In genomic region chr10:88661018-88661417, GRCh38 we compare ENCODE assay signal across 36 cellular contexts. TPM values are rescaled to one million over a fixed set of nuclear protein-coding genes. Genes with fewer than 3 reads are reported as not detected.
A peak's percentile ranks its signal among the peaks of the same experiment; 100 is the strongest.
DNase-seq lines count a peak whose midpoint lies in the region; ATAC-seq, FAIRE-seq and TF ChIP-seq lines count a peak whose summit lies in the region.
"Had no signal": no experiment of that assay in that cellular context is flagged by ENCODE, and none has a peak within 500 bp of the region (broad histone marks: within the 10 kb centered on the region; RNA-seq: fewer than 3 reads in every experiment).

No MANE protein-coding gene starts in this region.

- no peak overlapping the region for H3K9ac ChIP-seq in endothelial cell of umbilical vein (replicated peaks; ENCODE audit: extremely low read depth, insufficient read depth, low read length)
- H3K9ac ChIP-seq: neural progenitor cell had no signal

- peaks cover 8% of the 10 kb centered on the region for H3K4me1 ChIP-seq in endothelial cell of umbilical vein (ENCODE audit: control insufficient read depth, extremely low read depth, insufficient read depth, low read length)
- no peaks in the 10 kb centered on the region for H3K4me1 ChIP-seq in mucosa of descending colon (ENCODE audit: low read depth)
- peaks cover 4% of the 10 kb centered on the region; the same call in 1 of the 2 replicates for H3K4me1 ChIP-seq in SJCRH30
- H3K4me1 ChIP-seq: neural progenitor cell, right atrium auricular region, vagina had no signal

- DNase-seq in EH (ENCODE audit: low read depth), result peak; percentile 47
- peak; percentile 23 for DNase-seq in HT1080 (ENCODE audit: low read depth)
- peak; percentile 36 for DNase-seq in endothelial cell of umbilical vein (ENCODE audit: low read depth, low spot score)
- no peak for DNase-seq in mucosa of descending colon
- no peak for DNase-seq in activated CD4-positive, alpha-beta T cell treated with anti-CD3 and anti-CD28 coated beads for 48 hours
- no peak for DNase-seq in SJCRH30
- DNase-seq in urothelium cell line (ENCODE audit: low spot score), result no peak
- no peak for DNase-seq in NCI-H82 (lab: John Stamatoyannopoulos, UW)
- DNase-seq: activated CD4-positive, alpha-beta memory T cell treated with anti-CD3 and anti-CD28 coated beads for 36 hours; activated CD4-positive, CD25-positive, alpha-beta regulatory T cell treated with anti-CD3 and anti-CD28 coated beads, Interleukin-2, amount 50 U/mL, for 72 hours; activated CD8-positive, alpha-beta memory T cell treated with anti-CD3 and anti-CD28 coated beads, Interleukin-2, amount 50 U/mL, for 4 hours; activated naive CD4-positive, alpha-beta T cell treated with anti-CD3 and anti-CD28 coated beads for 36 hours; cerebellar nuclear complex; DMS 273 treated with DMSO at 0.1 percent for 48 hours; dorsolateral prefrontal cortex; KBM-7; left cardiac atrium; NCI-H1105; NCI-H187 treated with DMSO at 0.1 percent for 48 hours; NCI-H524; OCI-M1; stimulated activated naive CD4-positive, alpha-beta T cell treated with Interleukin-2 at 50 U/mL for 16 hours had no signal

- no peaks in the 10 kb centered on the region for H3K79me2 ChIP-seq in endothelial cell of umbilical vein (ENCODE audit: control insufficient read depth, insufficient read depth, low read length)
- H3K79me2 ChIP-seq: hepatocyte had no signal

- H2AFZ ChIP-seq in endothelial cell of umbilical vein (ENCODE audit: low read depth, low read length), result peak overlapping the region; percentile 35
- H2AFZ ChIP-seq: GM23338, hepatocyte, neural progenitor cell had no signal

- no peaks in the 10 kb centered on the region for H3K9me3 ChIP-seq in endothelial cell of umbilical vein (replicated peaks; ENCODE audit: control insufficient read depth, insufficient read depth, low read length)
- no peaks in the 10 kb centered on the region for H3K9me3 ChIP-seq in mucosa of descending colon
- H3K9me3 ChIP-seq in SJCRH30 (replicated peaks), result no peaks in the 10 kb centered on the region
- H3K9me3 ChIP-seq: right atrium auricular region, thoracic aorta, vagina had no signal

- BruUV-seq in endothelial cell of umbilical vein (replicated peaks; lab: Mats Ljungman, UMichigan), result no TSS peak

- intact Hi-C loops in endothelial cell of umbilical vein (cut with micrococcal nuclease) (no loop called here), mucosa of descending colon (cut with DNase I, micrococcal nuclease) (no loop called here)

- peak; percentile 79 for FAIRE-seq in endothelial cell of umbilical vein (lab: Jason Lieb, UNC)
- FAIRE-seq in urothelium cell line (lab: Jason Lieb, UNC), result no peak
- FAIRE-seq: G401.6 had no signal

- H3K4me3 ChIP-seq in endothelial cell of umbilical vein (replicated peaks in 1 of 3; ENCODE audit: insufficient read depth in 1 of 3, low read depth in 1 of 3, low read length in 3 of 3) (no peak overlapping the region), mucosa of descending colon (no peak overlapping the region), SJCRH30 (no peak overlapping the region)
- H3K4me3 ChIP-seq: dorsolateral prefrontal cortex, GM23338, hepatocyte, neural progenitor cell, right atrium auricular region, SK-N-MC, smooth muscle cell, thoracic aorta, vagina had no signal

- no peaks in the 10 kb centered on the region for H3K9me1 ChIP-seq in endothelial cell of umbilical vein (replicated peaks; ENCODE audit: control insufficient read depth, extremely low read depth, insufficient read depth, low read length)

- H3K4me2 ChIP-seq in endothelial cell of umbilical vein (ENCODE audit: insufficient read depth, low read length), result peak overlapping the region; percentile 7
- H3K4me2 ChIP-seq: GM23338, hepatocyte, neural progenitor cell, smooth muscle cell had no signal

- dilution Hi-C loops in endothelial cell of umbilical vein (cut with MboI; ENCODE audit: extremely low pct_ligation_motif_present, low sequenced_read_pairs), result no loop called here

- TF ChIP-seq POLR2A in endothelial cell of umbilical vein (IDR thresholded peaks at IDR 0.05; ENCODE audit: low read depth, low read length), result no peak

- POLR2A ChIA-PET in endothelial cell of umbilical vein (lab: Charles Lee), result no interaction called here

- CTCF ChIA-PET in endothelial cell of umbilical vein (lab: Charles Lee), result interaction anchor here (0.9 to 1.5 kb wide), 9 partner anchors 8 to 224 kb away, joined by 3 to 5 read pairs (median 3); partner anchors contain the start of gene RNLS

- H3K27me3 ChIP-seq in endothelial cell of umbilical vein (ENCODE audit: control insufficient read depth in 2 of 2, insufficient read depth in 2 of 2, low read length in 2 of 2) (no peaks in the 10 kb centered on the region), SJCRH30 (no peaks in the 10 kb centered on the region)
- H3K27me3 ChIP-seq: dorsolateral prefrontal cortex, hepatocyte, neural progenitor cell, right atrium auricular region, vagina had no signal

- no peak overlapping the region for H3K27ac ChIP-seq in endothelial cell of umbilical vein (ENCODE audit: insufficient read depth, low read depth, low read length)
- no peak overlapping the region for H3K27ac ChIP-seq in SJCRH30
- H3K27ac ChIP-seq: hepatocyte, neural progenitor cell, right atrium auricular region, SK-N-MC, thoracic aorta, vagina had no signal

- H3K36me3 ChIP-seq in endothelial cell of umbilical vein (ENCODE audit: control insufficient read depth in 2 of 2, extremely low read depth in 1 of 2, insufficient read depth in 2 of 2, low read length in 2 of 2) (no peaks in the 10 kb centered on the region), mucosa of descending colon (ENCODE audit: low read depth) (no peaks in the 10 kb centered on the region), SJCRH30 (no peaks in the 10 kb centered on the region)
- H3K36me3 ChIP-seq: neural progenitor cell, right atrium auricular region, thoracic aorta, vagina had no signal

- H4K20me1 ChIP-seq in endothelial cell of umbilical vein (replicated peaks; ENCODE audit: control insufficient read depth, extremely low read depth, insufficient read depth, low read length), result no peaks in the 10 kb centered on the region

- no peak for TF ChIP-seq CTCF in endothelial cell of umbilical vein (IDR thresholded peaks at IDR 0.05; ENCODE audit: extremely low read depth in 1 of 2, insufficient read depth in 1 of 2, low read depth in 1 of 2, low read length in 2 of 2)
- no peak for TF ChIP-seq CTCF in mucosa of descending colon (IDR thresholded peaks at IDR 0.05)

- peak; percentile 46 for ATAC-seq in mucosa of descending colon
- ATAC-seq: GM23338, left cardiac atrium had no signal

TF ChIP-seq in endothelial cell of umbilical vein, 7 proteins besides CTCF, POLR2A, EP300 and RAD21:
- TF ChIP-seq MAX (IDR thresholded peaks at IDR 0.05; ENCODE audit: insufficient read depth, insufficient read length), result no peak
- TF ChIP-seq GATA2 (IDR thresholded peaks at IDR 0.05; ENCODE audit: insufficient read depth, insufficient read length, low read depth, low read length), result no peak
- no peak for TF ChIP-seq MYC (IDR thresholded peaks at IDR 0.05; ENCODE audit: low read depth, low read length)
- TF ChIP-seq FOS (IDR thresholded peaks at IDR 0.05; ENCODE audit: borderline replicate concordance, insufficient read depth, low read length), result no peak
- TF ChIP-seq POLR2AphosphoS5 (IDR thresholded peaks at IDR 0.05; ENCODE audit: insufficient read depth, low read depth, low read length), result no peak
- TF ChIP-seq JUN (IDR thresholded peaks at IDR 0.05; ENCODE audit: borderline replicate concordance, insufficient read depth, insufficient read length, low read depth), result no peak
- TF ChIP-seq EZH2 (IDR thresholded peaks at IDR 0.05; ENCODE audit: borderline replicate concordance, low read depth, low read length, severe bottlenecking), result no peak

RNA-seq across cellular contexts. Expression of gene LIPF, which starts 3.2 kb away (rescaled TPM):
- not detected in 2 replicates for total RNA-seq in HT1080 (2014; rRNA removed; shearing (Covaris generic))
- polyA plus RNA-seq in HT1080 (2015; cell fraction: cytosol; rRNA removed), result not detected in 2 replicates
- polyA plus RNA-seq in HT1080 (2015; cell fraction: nucleus; rRNA removed), result not detected in 2 replicates
- total RNA-seq in endothelial cell of umbilical vein, result not detected in 2 replicates
- polyA plus RNA-seq in endothelial cell of umbilical vein, result not detected in 2 replicates
- polyA plus RNA-seq in endothelial cell of umbilical vein (2011; cell fraction: cytosol; rRNA removed), result not detected in 2 replicates
- not detected in 2 replicates for polyA plus RNA-seq in endothelial cell of umbilical vein (2011; cell fraction: nucleus; rRNA removed)
- not detected in 2 replicates for polyA plus RNA-seq in endothelial cell of umbilical vein (2012)
- polyA minus RNA-seq in endothelial cell of umbilical vein, result not detected in 2 replicates
- polyA minus RNA-seq in endothelial cell of umbilical vein (2011; cell fraction: cytosol; rRNA and poly(A)+ RNA removed), result not detected
- not detected in 2 replicates for polyA minus RNA-seq in endothelial cell of umbilical vein (2011; cell fraction: nucleus; rRNA and poly(A)+ RNA removed)
- total RNA-seq in mucosa of descending colon, result not detected
- not detected in 2 replicates for total RNA-seq in SJCRH30 (2014; rRNA removed; shearing (Covaris generic))
- total RNA-seq: A673; activated CD4-positive, alpha-beta memory T cell treated with anti-CD3 and anti-CD28 coated beads for 36 hours; activated naive CD4-positive, alpha-beta T cell treated with anti-CD3 and anti-CD28 coated beads for 36 hours; activated T-helper 1 cell treated with anti-CD3 and anti-CD28 coated beads, Interleukin-12 subunit alpha, Interleukin-12 subunit beta, Interleukin-2, Interleukin-4 antibody, amounts not matched to agents 30 ng/mL and 10 ng/mL and 1 ng/mL, durations not matched to agents 14 hours and 24 hours and 36 hours; GM23338; left cardiac atrium; MCF 10A; right atrium auricular region; smooth muscle cell; T-helper 2 cell treated with Interferon-gamma antibody and Interleukin-4, amounts not matched to agents 100 ng/mL and 5 ng/mL, for 36 hours; thoracic aorta; vagina had no signal
- polyA plus RNA-seq: BJ, GM23338, hepatocyte, smooth muscle cell had no signal

RNA-seq across cellular contexts. Expression of gene LIPK, which starts 45.0 kb away (rescaled TPM):
- total RNA-seq in HT1080 (2014; rRNA removed; shearing (Covaris generic)), result not detected in 2 replicates
- not detected in 2 replicates for polyA plus RNA-seq in HT1080 (2015; cell fraction: cytosol; rRNA removed)
- polyA plus RNA-seq in HT1080 (2015; cell fraction: nucleus; rRNA removed), result not detected in 2 replicates
- not detected in 2 replicates for total RNA-seq in endothelial cell of umbilical vein
- polyA plus RNA-seq in endothelial cell of umbilical vein, result not detected in 2 replicates
- not detected in 2 replicates for polyA plus RNA-seq in endothelial cell of umbilical vein (2011; cell fraction: cytosol; rRNA removed)
- not detected in 2 replicates for polyA plus RNA-seq in endothelial cell of umbilical vein (2011; cell fraction: nucleus; rRNA removed)
- not detected in 2 replicates for polyA plus RNA-seq in endothelial cell of umbilical vein (2012)
- polyA minus RNA-seq in endothelial cell of umbilical vein, result not detected in 2 replicates
- polyA minus RNA-seq in endothelial cell of umbilical vein (2011; cell fraction: cytosol; rRNA and poly(A)+ RNA removed), result not detected
- not detected in 2 replicates for polyA minus RNA-seq in endothelial cell of umbilical vein (2011; cell fraction: nucleus; rRNA and poly(A)+ RNA removed)
- total RNA-seq in mucosa of descending colon, result not detected
- not detected in 2 replicates for total RNA-seq in SJCRH30 (2014; rRNA removed; shearing (Covaris generic))
- total RNA-seq: A673; activated CD4-positive, alpha-beta memory T cell treated with anti-CD3 and anti-CD28 coated beads for 36 hours; activated naive CD4-positive, alpha-beta T cell treated with anti-CD3 and anti-CD28 coated beads for 36 hours; activated T-helper 1 cell treated with anti-CD3 and anti-CD28 coated beads, Interleukin-12 subunit alpha, Interleukin-12 subunit beta, Interleukin-2, Interleukin-4 antibody, amounts not matched to agents 30 ng/mL and 10 ng/mL and 1 ng/mL, durations not matched to agents 14 hours and 24 hours and 36 hours; dorsolateral prefrontal cortex; GM23338; hepatocyte; left cardiac atrium; MCF 10A; right atrium auricular region; T-helper 2 cell treated with Interferon-gamma antibody and Interleukin-4, amounts not matched to agents 100 ng/mL and 5 ng/mL, for 36 hours; thoracic aorta; vagina had no signal
- polyA plus RNA-seq: BJ, GM23338, hepatocyte, smooth muscle cell had no signal

Comparison
In these comparisons a context has a peak if more than half of its experiments do, and no peak if none do; other contexts are left out.
1. DNase-seq: peak in EH (single experiment), HT1080 (single experiment) and endothelial cell of umbilical vein (single experiment); none in mucosa of descending colon (0 of 3), activated CD4-positive, alpha-beta T cell treated with anti-CD3 and anti-CD28 coated beads for 48 hours (single experiment), SJCRH30 (0 of 2), urothelium cell line (single experiment) and NCI-H82 (single experiment).